Comparison of ENCODE assay signal across 1 cellular context in the genomic region with DNA sequence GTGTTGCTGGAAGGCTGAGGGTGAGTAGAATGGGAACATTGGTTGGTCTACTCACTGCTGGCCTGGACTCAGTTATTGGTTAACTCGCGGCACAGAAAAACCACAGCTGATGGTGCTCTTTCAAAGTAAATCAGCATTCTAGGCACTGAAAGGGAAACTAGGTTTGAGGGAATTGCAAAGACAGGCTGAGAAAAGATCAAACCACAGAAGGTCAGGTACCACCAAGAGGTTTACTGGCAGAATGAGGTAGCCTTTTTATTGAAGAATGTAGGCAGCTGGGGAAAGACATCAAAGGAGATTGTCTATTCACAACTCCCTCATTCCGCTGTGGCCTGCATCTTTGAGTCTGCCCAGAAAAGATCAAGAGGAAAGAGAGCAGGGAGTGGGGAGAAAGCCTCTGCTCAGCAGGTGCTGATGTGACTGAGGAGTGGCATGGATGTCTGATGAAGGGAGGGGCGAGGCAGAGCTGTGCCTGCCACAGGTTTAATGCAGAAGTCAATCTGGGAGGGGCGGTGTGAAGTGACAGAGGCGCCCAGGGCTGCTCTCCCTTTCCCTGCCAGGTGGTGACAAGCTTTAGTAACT.
A peak's percentile ranks its signal among the peaks of the same experiment; 100 is the strongest.
TF ChIP-seq lines count a peak whose summit lies in the region.

No MANE protein-coding gene starts in this region.

TF ChIP-seq in HepG2, 621 proteins besides CTCF, POLR2A, EP300 and RAD21 (continued from another document):
- TF ChIP-seq, protein P1, sequence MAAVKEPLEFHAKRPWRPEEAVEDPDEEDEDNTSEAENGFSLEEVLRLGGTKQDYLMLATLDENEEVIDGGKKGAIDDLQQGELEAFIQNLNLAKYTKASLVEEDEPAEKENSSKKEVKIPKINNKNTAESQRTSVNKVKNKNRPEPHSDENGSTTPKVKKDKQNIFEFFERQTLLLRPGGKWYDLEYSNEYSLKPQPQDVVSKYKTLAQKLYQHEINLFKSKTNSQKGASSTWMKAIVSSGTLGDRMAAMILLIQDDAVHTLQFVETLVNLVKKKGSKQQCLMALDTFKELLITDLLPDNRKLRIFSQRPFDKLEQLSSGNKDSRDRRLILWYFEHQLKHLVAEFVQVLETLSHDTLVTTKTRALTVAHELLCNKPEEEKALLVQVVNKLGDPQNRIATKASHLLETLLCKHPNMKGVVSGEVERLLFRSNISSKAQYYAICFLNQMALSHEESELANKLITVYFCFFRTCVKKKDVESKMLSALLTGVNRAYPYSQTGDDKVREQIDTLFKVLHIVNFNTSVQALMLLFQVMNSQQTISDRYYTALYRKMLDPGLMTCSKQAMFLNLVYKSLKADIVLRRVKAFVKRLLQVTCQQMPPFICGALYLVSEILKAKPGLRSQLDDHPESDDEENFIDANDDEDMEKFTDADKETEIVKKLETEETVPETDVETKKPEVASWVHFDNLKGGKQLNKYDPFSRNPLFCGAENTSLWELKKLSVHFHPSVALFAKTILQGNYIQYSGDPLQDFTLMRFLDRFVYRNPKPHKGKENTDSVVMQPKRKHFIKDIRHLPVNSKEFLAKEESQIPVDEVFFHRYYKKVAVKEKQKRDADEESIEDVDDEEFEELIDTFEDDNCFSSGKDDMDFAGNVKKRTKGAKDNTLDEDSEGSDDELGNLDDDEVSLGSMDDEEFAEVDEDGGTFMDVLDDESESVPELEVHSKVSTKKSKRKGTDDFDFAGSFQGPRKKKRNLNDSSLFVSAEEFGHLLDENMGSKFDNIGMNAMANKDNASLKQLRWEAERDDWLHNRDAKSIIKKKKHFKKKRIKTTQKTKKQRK (IDR thresholded peaks at IDR 0.05; ENCODE audit: low read length), result no peak
- 0 out of 2 replicates have a peak, but pooled peaks have one; percentile 19 for TF ChIP-seq ZBTB7B (CRISPR knock-in tag; IDR thresholded peaks at IDR 0.05)
- peak; percentile 31; the same call in 1 of the 2 replicates for TF ChIP-seq SAP130 (CRISPR knock-in tag; IDR thresholded peaks at IDR 0.05; ENCODE audit: low read depth)
- TF ChIP-seq NFYC (CRISPR knock-in tag; IDR thresholded peaks at IDR 0.05), result 0 out of 2 replicates have a peak, but pooled peaks have one; percentile 14
- TF ChIP-seq KDM3A (CRISPR knock-in tag; IDR thresholded peaks at IDR 0.05; ENCODE audit: low read depth), result 0 out of 2 replicates have a peak, but pooled peaks have one; percentile 35
- TF ChIP-seq TEAD3 (CRISPR knock-in tag; optimal IDR thresholded peaks at IDR 0.05; ENCODE audit: borderline replicate concordance), result peak; percentile 16
- TF ChIP-seq ZNF235 (CRISPR knock-in tag; IDR thresholded peaks at IDR 0.05; ENCODE audit: borderline replicate concordance), result no peak
- TF ChIP-seq, protein P2, sequence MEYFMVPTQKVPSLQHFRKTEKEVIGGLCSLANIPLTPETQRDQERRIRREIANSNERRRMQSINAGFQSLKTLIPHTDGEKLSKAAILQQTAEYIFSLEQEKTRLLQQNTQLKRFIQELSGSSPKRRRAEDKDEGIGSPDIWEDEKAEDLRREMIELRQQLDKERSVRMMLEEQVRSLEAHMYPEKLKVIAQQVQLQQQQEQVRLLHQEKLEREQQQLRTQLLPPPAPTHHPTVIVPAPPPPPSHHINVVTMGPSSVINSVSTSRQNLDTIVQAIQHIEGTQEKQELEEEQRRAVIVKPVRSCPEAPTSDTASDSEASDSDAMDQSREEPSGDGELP (IDR thresholded peaks at IDR 0.05; ENCODE audit: borderline replicate concordance, low read depth), result peak; percentile 69; the same call in 1 of the 2 replicates
- TF ChIP-seq THAP11 (CRISPR knock-in tag; IDR thresholded peaks at IDR 0.05), result 0 out of 2 replicates have a peak, but pooled peaks have one; percentile 13
- peak; percentile 58; the same call in 1 of the 2 replicates for TF ChIP-seq IKZF5 (CRISPR knock-in tag; IDR thresholded peaks at IDR 0.05)
- no peak for TF ChIP-seq POLR2AphosphoS2 (IDR thresholded peaks at IDR 0.05; ENCODE audit: low read depth, low read length)
- 0 out of 2 replicates have a peak, but pooled peaks have one; percentile 38 for TF ChIP-seq ZNF501 (CRISPR knock-in tag; IDR thresholded peaks at IDR 0.05)
- TF ChIP-seq, protein P3, sequence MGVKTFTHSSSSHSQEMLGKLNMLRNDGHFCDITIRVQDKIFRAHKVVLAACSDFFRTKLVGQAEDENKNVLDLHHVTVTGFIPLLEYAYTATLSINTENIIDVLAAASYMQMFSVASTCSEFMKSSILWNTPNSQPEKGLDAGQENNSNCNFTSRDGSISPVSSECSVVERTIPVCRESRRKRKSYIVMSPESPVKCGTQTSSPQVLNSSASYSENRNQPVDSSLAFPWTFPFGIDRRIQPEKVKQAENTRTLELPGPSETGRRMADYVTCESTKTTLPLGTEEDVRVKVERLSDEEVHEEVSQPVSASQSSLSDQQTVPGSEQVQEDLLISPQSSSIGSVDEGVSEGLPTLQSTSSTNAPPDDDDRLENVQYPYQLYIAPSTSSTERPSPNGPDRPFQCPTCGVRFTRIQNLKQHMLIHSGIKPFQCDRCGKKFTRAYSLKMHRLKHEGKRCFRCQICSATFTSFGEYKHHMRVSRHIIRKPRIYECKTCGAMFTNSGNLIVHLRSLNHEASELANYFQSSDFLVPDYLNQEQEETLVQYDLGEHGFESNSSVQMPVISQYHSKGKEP (CRISPR knock-in tag; IDR thresholded peaks at IDR 0.05), result 0 out of 2 replicates have a peak, but pooled peaks have one; percentile 21
